In the genomic region with DNA sequence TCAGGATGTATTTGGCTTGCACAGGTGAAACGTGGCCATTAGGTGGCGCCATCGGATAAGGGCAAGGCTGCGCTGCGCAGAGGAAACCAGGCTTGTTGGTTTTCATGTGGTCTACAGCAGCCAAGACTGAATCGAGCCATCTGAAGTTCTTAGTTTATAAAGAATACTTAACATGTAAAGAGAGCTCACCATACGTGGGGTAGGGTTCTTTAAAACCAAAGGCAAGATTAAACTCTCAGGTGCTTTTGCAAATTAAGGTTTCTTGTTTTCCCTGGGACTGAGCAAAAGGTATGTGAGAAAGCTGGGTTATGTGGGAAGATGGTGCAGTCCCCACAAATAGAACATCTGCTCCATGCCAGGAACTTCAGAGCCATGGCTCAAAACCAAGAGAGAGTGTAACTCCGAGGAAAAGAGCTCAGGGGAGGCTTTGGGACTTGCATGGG, we compare ENCODE assay signal across 1 cellular context.
TF ChIP-seq lines count a peak whose summit lies in the region.

No MANE protein-coding gene starts in this region.

TF ChIP-seq in HepG2, 621 proteins besides CTCF, POLR2A, EP300 and RAD21 (continued from another document):
- TF ChIP-seq, protein P1, sequence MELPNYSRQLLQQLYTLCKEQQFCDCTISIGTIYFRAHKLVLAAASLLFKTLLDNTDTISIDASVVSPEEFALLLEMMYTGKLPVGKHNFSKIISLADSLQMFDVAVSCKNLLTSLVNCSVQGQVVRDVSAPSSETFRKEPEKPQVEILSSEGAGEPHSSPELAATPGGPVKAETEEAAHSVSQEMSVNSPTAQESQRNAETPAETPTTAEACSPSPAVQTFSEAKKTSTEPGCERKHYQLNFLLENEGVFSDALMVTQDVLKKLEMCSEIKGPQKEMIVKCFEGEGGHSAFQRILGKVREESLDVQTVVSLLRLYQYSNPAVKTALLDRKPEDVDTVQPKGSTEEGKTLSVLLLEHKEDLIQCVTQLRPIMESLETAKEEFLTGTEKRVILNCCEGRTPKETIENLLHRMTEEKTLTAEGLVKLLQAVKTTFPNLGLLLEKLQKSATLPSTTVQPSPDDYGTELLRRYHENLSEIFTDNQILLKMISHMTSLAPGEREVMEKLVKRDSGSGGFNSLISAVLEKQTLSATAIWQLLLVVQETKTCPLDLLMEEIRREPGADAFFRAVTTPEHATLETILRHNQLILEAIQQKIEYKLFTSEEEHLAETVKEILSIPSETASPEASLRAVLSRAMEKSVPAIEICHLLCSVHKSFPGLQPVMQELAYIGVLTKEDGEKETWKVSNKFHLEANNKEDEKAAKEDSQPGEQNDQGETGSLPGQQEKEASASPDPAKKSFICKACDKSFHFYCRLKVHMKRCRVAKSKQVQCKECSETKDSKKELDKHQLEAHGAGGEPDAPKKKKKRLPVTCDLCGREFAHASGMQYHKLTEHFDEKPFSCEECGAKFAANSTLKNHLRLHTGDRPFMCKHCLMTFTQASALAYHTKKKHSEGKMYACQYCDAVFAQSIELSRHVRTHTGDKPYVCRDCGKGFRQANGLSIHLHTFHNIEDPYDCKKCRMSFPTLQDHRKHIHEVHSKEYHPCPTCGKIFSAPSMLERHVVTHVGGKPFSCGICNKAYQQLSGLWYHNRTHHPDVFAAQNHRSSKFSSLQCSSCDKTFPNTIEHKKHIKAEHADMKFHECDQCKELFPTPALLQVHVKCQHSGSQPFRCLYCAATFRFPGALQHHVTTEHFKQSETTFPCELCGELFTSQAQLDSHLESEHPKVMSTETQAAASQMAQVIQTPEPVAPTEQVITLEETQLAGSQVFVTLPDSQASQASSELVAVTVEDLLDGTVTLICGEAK (IDR thresholded peaks at IDR 0.05) = no peak
- TF ChIP-seq, protein P1 (CRISPR knock-in tag; IDR thresholded peaks at IDR 0.05) = no peak
- TF ChIP-seq, protein P2, sequence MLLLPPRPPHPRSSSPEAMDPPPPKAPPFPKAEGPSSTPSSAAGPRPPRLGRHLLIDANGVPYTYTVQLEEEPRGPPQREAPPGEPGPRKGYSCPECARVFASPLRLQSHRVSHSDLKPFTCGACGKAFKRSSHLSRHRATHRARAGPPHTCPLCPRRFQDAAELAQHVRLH (CRISPR knock-in tag; IDR thresholded peaks at IDR 0.05; ENCODE audit: borderline replicate concordance, low read depth) = peak; percentile 65; the same call in 1 of the 2 replicates
- TF ChIP-seq, protein P3, sequence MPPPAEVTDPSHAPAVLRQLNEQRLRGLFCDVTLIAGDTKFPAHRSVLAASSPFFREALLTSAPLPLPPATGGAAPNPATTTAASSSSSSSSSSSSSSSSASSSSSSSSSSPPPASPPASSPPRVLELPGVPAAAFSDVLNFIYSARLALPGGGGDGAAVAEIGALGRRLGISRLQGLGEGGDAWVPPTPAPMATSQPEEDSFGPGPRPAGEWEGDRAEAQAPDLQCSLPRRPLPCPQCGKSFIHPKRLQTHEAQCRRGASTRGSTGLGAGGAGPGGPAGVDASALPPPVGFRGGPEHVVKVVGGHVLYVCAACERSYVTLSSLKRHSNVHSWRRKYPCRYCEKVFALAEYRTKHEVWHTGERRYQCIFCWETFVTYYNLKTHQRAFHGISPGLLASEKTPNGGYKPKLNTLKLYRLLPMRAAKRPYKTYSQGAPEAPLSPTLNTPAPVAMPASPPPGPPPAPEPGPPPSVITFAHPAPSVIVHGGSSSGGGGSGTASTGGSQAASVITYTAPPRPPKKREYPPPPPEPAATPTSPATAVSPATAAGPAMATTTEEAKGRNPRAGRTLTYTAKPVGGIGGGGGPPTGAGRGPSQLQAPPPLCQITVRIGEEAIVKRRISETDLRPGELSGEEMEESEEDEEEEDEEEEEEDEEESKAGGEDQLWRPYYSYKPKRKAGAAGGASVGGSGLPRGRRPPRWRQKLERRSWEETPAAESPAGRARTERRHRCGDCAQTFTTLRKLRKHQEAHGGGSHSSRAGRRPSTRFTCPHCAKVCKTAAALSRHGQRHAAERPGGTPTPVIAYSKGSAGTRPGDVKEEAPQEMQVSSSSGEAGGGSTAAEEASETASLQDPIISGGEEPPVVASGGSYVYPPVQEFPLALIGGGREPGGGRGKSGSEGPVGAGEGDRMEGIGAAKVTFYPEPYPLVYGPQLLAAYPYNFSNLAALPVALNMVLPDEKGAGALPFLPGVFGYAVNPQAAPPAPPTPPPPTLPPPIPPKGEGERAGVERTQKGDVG (CRISPR knock-in tag; IDR thresholded peaks at IDR 0.05; ENCODE audit: borderline replicate concordance) = no peak
- TF ChIP-seq ZNF451 (CRISPR knock-in tag; IDR thresholded peaks at IDR 0.05) = no peak
- peak; percentile 61; the same call in 1 of the 2 replicates for TF ChIP-seq KDM2A (CRISPR knock-in tag; IDR thresholded peaks at IDR 0.05; ENCODE audit: borderline replicate concordance, low read depth)
- TF ChIP-seq ZNF367 (CRISPR knock-in tag; IDR thresholded peaks at IDR 0.05; ENCODE audit: borderline replicate concordance) = no peak
- TF ChIP-seq MYC (CRISPR knock-in tag; IDR thresholded peaks at IDR 0.05; ENCODE audit: borderline replicate concordance) = no peak
- TF ChIP-seq MIER3 (CRISPR knock-in tag; IDR thresholded peaks at IDR 0.05; ENCODE audit: borderline replicate concordance) = peak; percentile 56; the same call in 1 of the 2 replicates
- no peak for TF ChIP-seq ZNF264 (CRISPR knock-in tag; IDR thresholded peaks at IDR 0.05)
- TF ChIP-seq, protein P4, sequence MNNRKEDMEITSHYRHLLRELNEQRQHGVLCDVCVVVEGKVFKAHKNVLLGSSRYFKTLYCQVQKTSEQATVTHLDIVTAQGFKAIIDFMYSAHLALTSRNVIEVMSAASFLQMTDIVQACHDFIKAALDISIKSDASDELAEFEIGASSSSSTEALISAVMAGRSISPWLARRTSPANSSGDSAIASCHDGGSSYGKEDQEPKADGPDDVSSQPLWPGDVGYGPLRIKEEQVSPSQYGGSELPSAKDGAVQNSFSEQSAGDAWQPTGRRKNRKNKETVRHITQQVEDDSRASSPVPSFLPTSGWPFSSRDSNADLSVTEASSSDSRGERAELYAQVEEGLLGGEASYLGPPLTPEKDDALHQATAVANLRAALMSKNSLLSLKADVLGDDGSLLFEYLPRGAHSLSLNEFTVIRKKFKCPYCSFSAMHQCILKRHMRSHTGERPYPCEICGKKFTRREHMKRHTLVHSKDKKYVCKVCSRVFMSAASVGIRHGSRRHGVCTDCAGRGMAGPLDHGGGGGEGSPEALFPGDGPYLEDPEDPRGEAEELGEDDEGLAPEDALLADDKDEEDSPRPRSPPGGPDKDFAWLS (CRISPR knock-in tag; IDR thresholded peaks at IDR 0.05; ENCODE audit: borderline replicate concordance) = no peak
- TF ChIP-seq ZNF841 (CRISPR knock-in tag; IDR thresholded peaks at IDR 0.05; ENCODE audit: borderline replicate concordance) = no peak
- TF ChIP-seq ZFY (CRISPR knock-in tag; IDR thresholded peaks at IDR 0.05) = peak; percentile 6; the same call in 1 of the 2 replicates
- TF ChIP-seq YEATS4 (CRISPR knock-in tag; IDR thresholded peaks at IDR 0.05; ENCODE audit: borderline replicate concordance) = no peak
- TF ChIP-seq MIXL1 (CRISPR knock-in tag; IDR thresholded peaks at IDR 0.05) = 0 out of 2 replicates have a peak, but pooled peaks have one; percentile 39
- TF ChIP-seq KMT2B (CRISPR knock-in tag; IDR thresholded peaks at IDR 0.05) = no peak
- TF ChIP-seq CBX1 (IDR thresholded peaks at IDR 0.05; ENCODE audit: low read depth) = no peak
- TF ChIP-seq FOXA3 (CRISPR knock-in tag; IDR thresholded peaks at IDR 0.05) = peak; percentile 32; the same call in 1 of the 2 replicates
- TF ChIP-seq ZNF792 (CRISPR knock-in tag; IDR thresholded peaks at IDR 0.05) = no peak
- no peak for TF ChIP-seq ZNF572 (CRISPR knock-in tag; IDR thresholded peaks at IDR 0.05)
- no peak for TF ChIP-seq SCMH1 (CRISPR knock-in tag; IDR thresholded peaks at IDR 0.05; ENCODE audit: borderline replicate concordance)
- TF ChIP-seq FOXP1 (IDR thresholded peaks at IDR 0.05) = no peak
- TF ChIP-seq FOXP1 (CRISPR knock-in tag; IDR thresholded peaks at IDR 0.05) = no peak
- TF ChIP-seq KAT8 (CRISPR knock-in tag; IDR thresholded peaks at IDR 0.05) = peak; percentile 35; the same call in 1 of the 2 replicates
- no peak for TF ChIP-seq ARNT2 (CRISPR knock-in tag; IDR thresholded peaks at IDR 0.05; ENCODE audit: low read depth)
- TF ChIP-seq, protein P5, sequence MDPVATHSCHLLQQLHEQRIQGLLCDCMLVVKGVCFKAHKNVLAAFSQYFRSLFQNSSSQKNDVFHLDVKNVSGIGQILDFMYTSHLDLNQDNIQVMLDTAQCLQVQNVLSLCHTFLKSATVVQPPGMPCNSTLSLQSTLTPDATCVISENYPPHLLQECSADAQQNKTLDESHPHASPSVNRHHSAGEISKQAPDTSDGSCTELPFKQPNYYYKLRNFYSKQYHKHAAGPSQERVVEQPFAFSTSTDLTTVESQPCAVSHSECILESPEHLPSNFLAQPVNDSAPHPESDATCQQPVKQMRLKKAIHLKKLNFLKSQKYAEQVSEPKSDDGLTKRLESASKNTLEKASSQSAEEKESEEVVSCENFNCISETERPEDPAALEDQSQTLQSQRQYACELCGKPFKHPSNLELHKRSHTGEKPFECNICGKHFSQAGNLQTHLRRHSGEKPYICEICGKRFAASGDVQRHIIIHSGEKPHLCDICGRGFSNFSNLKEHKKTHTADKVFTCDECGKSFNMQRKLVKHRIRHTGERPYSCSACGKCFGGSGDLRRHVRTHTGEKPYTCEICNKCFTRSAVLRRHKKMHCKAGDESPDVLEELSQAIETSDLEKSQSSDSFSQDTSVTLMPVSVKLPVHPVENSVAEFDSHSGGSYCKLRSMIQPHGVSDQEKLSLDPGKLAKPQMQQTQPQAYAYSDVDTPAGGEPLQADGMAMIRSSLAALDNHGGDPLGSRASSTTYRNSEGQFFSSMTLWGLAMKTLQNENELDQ (CRISPR knock-in tag; IDR thresholded peaks at IDR 0.05; ENCODE audit: borderline replicate concordance) = peak; percentile 56; the same call in 1 of the 2 replicates
- TF ChIP-seq ZNF547 (CRISPR knock-in tag; IDR thresholded peaks at IDR 0.05) = no peak
- peak; percentile 24; the same call in 1 of the 2 replicates for TF ChIP-seq FOSL2 (CRISPR knock-in tag; IDR thresholded peaks at IDR 0.05)
- TF ChIP-seq RXRB (CRISPR knock-in tag; IDR thresholded peaks at IDR 0.05; ENCODE audit: borderline replicate concordance) = 0 out of 2 replicates have a peak, but pooled peaks have one; percentile 27
- TF ChIP-seq, protein P6, sequence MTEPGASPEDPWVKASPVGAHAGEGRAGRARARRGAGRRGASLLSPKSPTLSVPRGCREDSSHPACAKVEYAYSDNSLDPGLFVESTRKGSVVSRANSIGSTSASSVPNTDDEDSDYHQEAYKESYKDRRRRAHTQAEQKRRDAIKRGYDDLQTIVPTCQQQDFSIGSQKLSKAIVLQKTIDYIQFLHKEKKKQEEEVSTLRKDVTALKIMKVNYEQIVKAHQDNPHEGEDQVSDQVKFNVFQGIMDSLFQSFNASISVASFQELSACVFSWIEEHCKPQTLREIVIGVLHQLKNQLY (CRISPR knock-in tag; IDR thresholded peaks at IDR 0.05) = no peak
- TF ChIP-seq, protein P7, sequence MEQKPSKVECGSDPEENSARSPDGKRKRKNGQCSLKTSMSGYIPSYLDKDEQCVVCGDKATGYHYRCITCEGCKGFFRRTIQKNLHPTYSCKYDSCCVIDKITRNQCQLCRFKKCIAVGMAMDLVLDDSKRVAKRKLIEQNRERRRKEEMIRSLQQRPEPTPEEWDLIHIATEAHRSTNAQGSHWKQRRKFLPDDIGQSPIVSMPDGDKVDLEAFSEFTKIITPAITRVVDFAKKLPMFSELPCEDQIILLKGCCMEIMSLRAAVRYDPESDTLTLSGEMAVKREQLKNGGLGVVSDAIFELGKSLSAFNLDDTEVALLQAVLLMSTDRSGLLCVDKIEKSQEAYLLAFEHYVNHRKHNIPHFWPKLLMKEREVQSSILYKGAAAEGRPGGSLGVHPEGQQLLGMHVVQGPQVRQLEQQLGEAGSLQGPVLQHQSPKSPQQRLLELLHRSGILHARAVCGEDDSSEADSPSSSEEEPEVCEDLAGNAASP (CRISPR knock-in tag; IDR thresholded peaks at IDR 0.05; ENCODE audit: borderline replicate concordance) = 0 out of 2 replicates have a peak, but pooled peaks have one; percentile 27
- TF ChIP-seq SAP130 (CRISPR knock-in tag; IDR thresholded peaks at IDR 0.05; ENCODE audit: low read depth) = peak; percentile 47; the same call in 1 of the 2 replicates
- peak; percentile 95 for TF ChIP-seq SMC3 (IDR thresholded peaks at IDR 0.05; ENCODE audit: low read length)
TF ChIP-seq in HepG2: peak in this region for 36.
